Comparison of ENCODE assay signal across 8 cellular contexts in genomic region chr20:35226775-35227681, GRCh38. TPM values are rescaled to one million over a fixed set of nuclear protein-coding genes. Genes with fewer than 3 reads are reported as not detected.
DNase-seq lines count a peak whose midpoint lies in the region; ATAC-seq, FAIRE-seq and TF ChIP-seq lines count a peak whose summit lies in the region.

No MANE protein-coding gene starts in this region.

- 5 to 32% (median 9%) methylated on average over 15 to 91 of the region's 91 CpGs for WGBS in small intestine, 3 donors

- H3K79me2 ChIP-seq in HCT116 (ENCODE audit: insufficient read depth, low read length) = no peaks in the 10 kb centered on the region
- H3K79me2 ChIP-seq in astrocyte (ENCODE audit: insufficient read depth, low read length) = no peaks in the 10 kb centered on the region

- H3K36me3 ChIP-seq in HCT116 (ENCODE audit: control insufficient read depth in 1 of 2, insufficient read depth in 2 of 2, low read length in 2 of 2) = no peaks in the 10 kb centered on the region
- no peaks in the 10 kb centered on the region for H3K36me3 ChIP-seq in astrocyte (ENCODE audit: insufficient read depth, low read length)
- H3K36me3 ChIP-seq in small intestine (ENCODE audit: control insufficient read depth in 2 of 2, insufficient read depth in 2 of 2, low read length in 2 of 2) = no peaks in the 10 kb centered on the region

- peaks cover 16% of the 10 kb centered on the region for H3K27me3 Mint-ChIP-seq in T-helper 17 cell
- peaks cover 29% of the 10 kb centered on the region for H3K27me3 Mint-ChIP-seq in astrocyte (ENCODE audit: low read depth, unreplicated experiment)

- intact Hi-C loops in HCT116 (cut with micrococcal nuclease) = no loop called here

- TF ChIP-seq RAD21 in HCT116 (IDR thresholded peaks at IDR 0.05; ENCODE audit: low read depth) = no peak

- H3K9me2 ChIP-seq in HCT116 (ENCODE audit: insufficient read depth) = no peaks in the 10 kb centered on the region

- peaks cover 4% of the 10 kb centered on the region for H3K9me3 Mint-ChIP-seq in astrocyte (ENCODE audit: unreplicated experiment)

- BruUV-seq in HCT116 (replicated peaks; lab: Mats Ljungman, UMichigan) = no TSS peak

- no peak overlapping the region for H3K4me3 ChIP-seq in HCT116 (replicated peaks in 1 of 2; ENCODE audit: low read depth in 1 of 2, low read length in 2 of 2)
- H3K4me3 ChIP-seq in astrocyte (ENCODE audit: insufficient read depth, low read depth, low read length) = no peak overlapping the region
- H3K4me3 ChIP-seq in iPS-18c (ENCODE audit: insufficient read depth, low read depth, low read length) = peak overlapping the region; percentile 41
- peak overlapping the region; percentile 11 to 78 for H3K4me3 ChIP-seq in small intestine (ENCODE audit: low read depth in 1 of 2, low read length in 2 of 2)

- in situ Hi-C loops in ACHN (cut with HindIII; ENCODE audit: low pct_ligation_motif_present, low pct_unique_long_range_greater_than_20kb, low sequenced_read_pairs) = no loop called here

- no peaks in the 10 kb centered on the region for H3K9me3 ChIP-seq in HCT116 (ENCODE audit: control insufficient read depth in 1 of 2, insufficient read depth in 1 of 2, low read depth in 1 of 2, low read length in 2 of 2)
- H3K9me3 ChIP-seq in T-helper 17 cell (ENCODE audit: control insufficient read depth, low read length, poor library complexity, severe bottlenecking) = no peaks in the 10 kb centered on the region
- H3K9me3 ChIP-seq in astrocyte (ENCODE audit: insufficient read depth, low read depth, low read length) = no peaks in the 10 kb centered on the region
- no peaks in the 10 kb centered on the region for H3K9me3 ChIP-seq in iPS-18c (ENCODE audit: control insufficient read depth, insufficient read depth, low read length)
- no peaks in the 10 kb centered on the region for H3K9me3 ChIP-seq in small intestine (ENCODE audit: control insufficient read depth, low read depth)

- peak overlapping the region; percentile 87 for H3K4me3 Mint-ChIP-seq in T-helper 17 cell
- peak overlapping the region; percentile 84 for H3K4me3 Mint-ChIP-seq in astrocyte (ENCODE audit: unreplicated experiment)

- H3K27ac ChIP-seq in HCT116 (ENCODE audit: low read depth, low read length) = no peak overlapping the region
- H3K27ac ChIP-seq in astrocyte (ENCODE audit: low read depth, low read length) = no peak overlapping the region
- no peak overlapping the region for H3K27ac ChIP-seq in small intestine (ENCODE audit: low read depth in 1 of 2, low read length in 1 of 2)

- peaks cover 4% of the 10 kb centered on the region for H3K4me1 Mint-ChIP-seq in T-helper 17 cell
- peaks cover 7% of the 10 kb centered on the region for H3K4me1 Mint-ChIP-seq in astrocyte (ENCODE audit: low read depth, unreplicated experiment)

- H4K20me1 ChIP-seq in HCT116 (ENCODE audit: insufficient read depth) (no peaks in the 10 kb centered on the region), astrocyte (ENCODE audit: insufficient read depth, low read length) (peaks cover 4% of the 10 kb centered on the region)

- CTCF ChIA-PET in HCT116 (lab: Charles Lee) = no interaction called here

- H3K27me3 ChIP-seq in HCT116 (ENCODE audit: insufficient read depth, low read length) (no peaks in the 10 kb centered on the region), astrocyte (ENCODE audit: insufficient read depth, low read length) (peaks cover 25% of the 10 kb centered on the region), small intestine (ENCODE audit: control insufficient read depth in 2 of 2, insufficient read depth in 2 of 2, low read length in 2 of 2) (peaks cover 0 to 6% of the 10 kb centered on the region in 2 donors)

- H3K4me2 ChIP-seq in HCT116 (ENCODE audit: low read length) = no peak overlapping the region
- H3K4me2 ChIP-seq in astrocyte (ENCODE audit: low read length) = peak overlapping the region; percentile 87

- H2AFZ ChIP-seq in HCT116 (ENCODE audit: low read depth, low read length, poor library complexity, severe bottlenecking) (no peak overlapping the region), astrocyte (ENCODE audit: low read depth, low read length) (no peak overlapping the region)

- FAIRE-seq in astrocyte (lab: Jason Lieb, UNC) (no peak), small intestine (lab: Jason Lieb, UNC) (no peak)

- RAD21 ChIA-PET in HCT116 (lab: Charles Lee; ENCODE audit: low non-redundant PET in 1 of 2, low total read pairs in 2 of 2, uncharacterized antibody in 2 of 2, unreplicated experiment in 2 of 2) = no interaction called here

- POLR2A ChIA-PET in HCT116 (lab: Charles Lee) = no interaction called here

- no peaks in the 10 kb centered on the region for H3K4me1 ChIP-seq in HCT116 (ENCODE audit: control insufficient read depth in 1 of 2, insufficient read depth in 2 of 2, low read length in 2 of 2)
- peaks cover 7% of the 10 kb centered on the region for H3K4me1 ChIP-seq in astrocyte (ENCODE audit: insufficient read depth, low read length)
- H3K4me1 ChIP-seq in small intestine (ENCODE audit: control insufficient read depth in 2 of 2, insufficient read depth in 1 of 2, low read depth in 1 of 2, low read length in 1 of 2) = no peaks in the 10 kb centered on the region

- peaks cover 19% of the 10 kb centered on the region for H3K36me3 Mint-ChIP-seq in T-helper 17 cell (ENCODE audit: low read depth)
- H3K36me3 Mint-ChIP-seq in astrocyte (ENCODE audit: low read depth, unreplicated experiment) = peaks cover 3% of the 10 kb centered on the region

- no peak for TF ChIP-seq CTCF in HCT116 (IDR thresholded peaks at IDR 0.05 in 2 of 3, conservative IDR thresholded peaks at IDR 0.05 in 1 of 3; ENCODE audit: borderline replicate concordance in 1 of 3, insufficient read depth in 1 of 3, low read depth in 2 of 3, low read length in 2 of 3)
- TF ChIP-seq CTCF in astrocyte (IDR thresholded peaks at IDR 0.05; ENCODE audit: insufficient read depth, low read depth, low read length) = no peak

- DNase-seq in ACHN = peak; percentile 52
- DNase-seq in HCT116 (ENCODE audit: low read depth, low spot score) = no peak
- peak in 1 of 3 donors; percentile 34 for DNase-seq in T-helper 17 cell
- DNase-seq in astrocyte (ENCODE audit: low read depth) = peak; percentile 26
- peak; percentile 17 for DNase-seq in small intestine
- no peak for DNase-seq in midbrain (lab: John Stamatoyannopoulos, UW)
- no peak for DNase-seq in mesenteric fat pad (ENCODE audit: low spot score)

- H3K9ac ChIP-seq in HCT116 (ENCODE audit: low read length) = no peak overlapping the region
- no peak overlapping the region for H3K9ac ChIP-seq in astrocyte (ENCODE audit: low read length)

- ATAC-seq in HCT116 (no peak), T-helper 17 cell (peak; percentile 82)

- TF ChIP-seq POLR2A in HCT116 (IDR thresholded peaks at IDR 0.05; ENCODE audit: borderline replicate concordance, extremely low read depth, insufficient read depth, insufficient read length) = no peak

- H3K27ac Mint-ChIP-seq in T-helper 17 cell (no peak overlapping the region), astrocyte (ENCODE audit: unreplicated experiment) (no peak overlapping the region)

TF ChIP-seq in HCT116, 20 proteins besides CTCF, POLR2A, EP300 and RAD21:
- TF ChIP-seq, protein P1, sequence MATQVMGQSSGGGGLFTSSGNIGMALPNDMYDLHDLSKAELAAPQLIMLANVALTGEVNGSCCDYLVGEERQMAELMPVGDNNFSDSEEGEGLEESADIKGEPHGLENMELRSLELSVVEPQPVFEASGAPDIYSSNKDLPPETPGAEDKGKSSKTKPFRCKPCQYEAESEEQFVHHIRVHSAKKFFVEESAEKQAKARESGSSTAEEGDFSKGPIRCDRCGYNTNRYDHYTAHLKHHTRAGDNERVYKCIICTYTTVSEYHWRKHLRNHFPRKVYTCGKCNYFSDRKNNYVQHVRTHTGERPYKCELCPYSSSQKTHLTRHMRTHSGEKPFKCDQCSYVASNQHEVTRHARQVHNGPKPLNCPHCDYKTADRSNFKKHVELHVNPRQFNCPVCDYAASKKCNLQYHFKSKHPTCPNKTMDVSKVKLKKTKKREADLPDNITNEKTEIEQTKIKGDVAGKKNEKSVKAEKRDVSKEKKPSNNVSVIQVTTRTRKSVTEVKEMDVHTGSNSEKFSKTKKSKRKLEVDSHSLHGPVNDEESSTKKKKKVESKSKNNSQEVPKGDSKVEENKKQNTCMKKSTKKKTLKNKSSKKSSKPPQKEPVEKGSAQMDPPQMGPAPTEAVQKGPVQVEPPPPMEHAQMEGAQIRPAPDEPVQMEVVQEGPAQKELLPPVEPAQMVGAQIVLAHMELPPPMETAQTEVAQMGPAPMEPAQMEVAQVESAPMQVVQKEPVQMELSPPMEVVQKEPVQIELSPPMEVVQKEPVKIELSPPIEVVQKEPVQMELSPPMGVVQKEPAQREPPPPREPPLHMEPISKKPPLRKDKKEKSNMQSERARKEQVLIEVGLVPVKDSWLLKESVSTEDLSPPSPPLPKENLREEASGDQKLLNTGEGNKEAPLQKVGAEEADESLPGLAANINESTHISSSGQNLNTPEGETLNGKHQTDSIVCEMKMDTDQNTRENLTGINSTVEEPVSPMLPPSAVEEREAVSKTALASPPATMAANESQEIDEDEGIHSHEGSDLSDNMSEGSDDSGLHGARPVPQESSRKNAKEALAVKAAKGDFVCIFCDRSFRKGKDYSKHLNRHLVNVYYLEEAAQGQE (IDR thresholded peaks at IDR 0.05; ENCODE audit: low read depth) = peak; percentile 49
- TF ChIP-seq FOSL1 (IDR thresholded peaks at IDR 0.05; ENCODE audit: low read depth) = no peak
TF ChIP-seq in HCT116: peak in this region for 1.

RNA-seq across cellular contexts. Expression of gene MMP24, which starts 0.5 kb away (rescaled TPM):
- total RNA-seq in HCT116 (2021; ENCODE audit: unreplicated experiment) (not detected), T-helper 17 cell (under 1 TPM; 0.15 to 0.16 TPM), astrocyte (13.7 and 15.6 TPM in 2 replicates), mesenteric fat pad (0.35 TPM)
- polyA plus RNA-seq in HCT116 (2012) = 0.33 and 0.39 TPM in 2 replicates
- 1 to 10 TPM in 1 of 3 donors, under 1 TPM in 2; 0.54 to 1.3 (median 0.67) TPM for polyA plus RNA-seq in small intestine

RNA-seq across cellular contexts. Expression of gene MMP24OS, which starts 50.9 kb away (rescaled TPM):
- 59.6 TPM for total RNA-seq in HCT116 (2021; ENCODE audit: unreplicated experiment)
- polyA plus RNA-seq in HCT116 (2012) = 57.1 and 60.2 TPM in 2 replicates
- 10 to 100 TPM; 60.8 to 64.4 TPM for total RNA-seq in T-helper 17 cell
- total RNA-seq in astrocyte = 79.8 and 86.5 TPM in 2 replicates
- 10 to 100 TPM; 28.4 to 88.8 (median 57.8) TPM for polyA plus RNA-seq in small intestine
- 87.6 TPM for total RNA-seq in mesenteric fat pad

RNA-seq across cellular contexts. Expression of gene PROCR, which starts 55.2 kb away (rescaled TPM):
- total RNA-seq in HCT116 (2021; ENCODE audit: unreplicated experiment) = 52.0 TPM
- 74.7 and 76.9 TPM in 2 replicates for polyA plus RNA-seq in HCT116 (2012)
- total RNA-seq in T-helper 17 cell = 1 to 10 TPM in 1 of 2 donors, under 1 TPM in 1; 0.89 to 1.5 TPM
- 36.2 and 39.5 TPM in 2 replicates for total RNA-seq in astrocyte
- polyA plus RNA-seq in small intestine = 10 to 100 TPM in 2 of 3 donors, 1 to 10 TPM in 1; 8.3 to 32.1 (median 22.4) TPM
- 103 TPM for total RNA-seq in mesenteric fat pad

RNA-seq across cellular contexts. Expression of gene EIF6, which starts 57.5 kb away (rescaled TPM):
- total RNA-seq in HCT116 (2021; ENCODE audit: unreplicated experiment) (209 TPM), T-helper 17 cell (10 to 100 TPM; 39.4 to 43.6 TPM), astrocyte (232 and 271 TPM in 2 replicates), mesenteric fat pad (93.1 TPM)
- 265 and 299 TPM in 2 replicates for polyA plus RNA-seq in HCT116 (2012)
- polyA plus RNA-seq in small intestine = 100 to 1,000 TPM; 255 to 394 (median 313) TPM

Comparison
In these comparisons a context has a peak if more than half of its experiments do, and no peak if none do; other contexts are left out.
1. DNase-seq: peak in ACHN (single experiment), astrocyte (single experiment) and small intestine (single experiment); none in HCT116 (single experiment), midbrain (single experiment) and mesenteric fat pad (single experiment).
2. H3K4me3 ChIP-seq: peak in iPS-18c (single experiment) and small intestine (2 of 2); none in HCT116 (0 of 2) and astrocyte (single experiment).
3. RNA of gene MMP24, which starts 0.5 kb away (total RNA-seq): 13.7 to 15.6 TPM in astrocyte; 0.35 TPM in mesenteric fat pad (single experiment), 0.15 to 0.16 TPM in T-helper 17 cell and not detected in HCT116 (single experiment); every median in the first group is over 10 times any median in the second.
4. RNA of gene PROCR, which starts 55.2 kb away (total RNA-seq): 103 TPM in mesenteric fat pad (single experiment), 52.0 TPM in HCT116 (single experiment) and 36.2 to 39.5 TPM in astrocyte; 0.89 to 1.5 TPM in T-helper 17 cell; every median in the first group is over 10 times any median in the second.